ENCODE assay signal across 33 cellular contexts in the genomic region with DNA sequence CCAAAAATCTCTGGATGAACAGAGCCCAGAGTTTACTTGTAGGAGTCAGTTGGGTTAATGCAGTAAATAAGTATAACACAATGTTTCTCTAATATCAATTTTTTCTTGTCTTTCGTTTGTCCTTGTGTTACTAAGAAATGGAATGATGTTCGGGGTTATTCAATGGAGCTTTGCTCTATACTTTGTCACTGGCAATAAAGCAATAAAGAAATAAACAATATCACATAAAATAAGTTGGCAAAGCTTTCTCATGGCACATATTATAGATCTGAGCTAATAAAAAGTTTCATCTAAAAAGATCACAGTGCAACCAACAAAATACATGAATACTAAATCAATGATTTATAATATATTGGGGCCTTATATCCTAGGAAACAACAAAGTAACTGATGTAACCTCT.
"Had no signal": no experiment of that assay in that cellular context is flagged by ENCODE, and none has a peak within 500 bp of the region (broad histone marks: within the 10 kb centered on the region; RNA-seq: fewer than 3 reads in every experiment).

No MANE protein-coding gene starts in this region.

- H3K36me3 ChIP-seq: MG63 had no signal

- DNase-seq: Karpas-422, Kasumi-1, MG63, MM.1S, MV-4-11, NCI-H1048, NCI-H1092, NCI-H1092 treated with DMSO at 0.1 percent for 48 hours, NCI-H1105, NCI-H1105 treated with DMSO at 0.1 percent for 48 hours, NCI-H1417, NCI-H1417 treated with DMSO at 0.1 percent for 48 hours, NCI-H1436, NCI-H1436 treated with DMSO at 0.1 percent for 48 hours, NCI-H146, NCI-H1694, NCI-H1694 treated with DMSO at 0.1 percent for 48 hours, NCI-H187, NCI-H187 treated with DMSO at 0.1 percent for 48 hours, NCI-H1930, NCI-H2029, NCI-H2029 treated with DMSO at 0.1 percent for 48 hours, NCI-H2081, NCI-H2081 treated with DMSO at 0.1 percent for 48 hours, NCI-H2107, NCI-H2171, NCI-H2171 treated with DMSO at 0.1 percent for 48 hours, NCI-H2227 treated with DMSO at 0.1 percent for 48 hours, NCI-H345, NCI-H446 treated with DMSO at 0.1 percent for 48 hours, NCI-H510A, NCI-H510A treated with DMSO at 0.1 percent for 48 hours had no signal

- H3K9ac ChIP-seq: KMS-11 had no signal

- H3K27me3 ChIP-seq: MG63 had no signal

- H3K4me3 ChIP-seq: MG63 had no signal

- H3K27ac ChIP-seq: KMS-11 had no signal

- H3K4me2 ChIP-seq: KMS-11 had no signal

- H3K9me3 ChIP-seq: MG63 had no signal
